Comparison of ENCODE assay signal across 11 cellular contexts in genomic region chr13:108859202-108860012, GRCh38.
DNase-seq lines count a peak whose midpoint lies in the region; ATAC-seq and TF ChIP-seq lines count a peak whose summit lies in the region.
"Had no signal": no experiment of that assay in that cellular context is flagged by ENCODE, and none has a peak within 500 bp of the region (broad histone marks: within the 10 kb centered on the region; RNA-seq: fewer than 3 reads in every experiment).

No MANE protein-coding gene starts in this region.

- H3K36me3 ChIP-seq in body of pancreas (replicated peaks in 1 of 2; ENCODE audit: insufficient read depth in 1 of 2, low read depth in 2 of 2) (no peaks in the 10 kb centered on the region), mesodermal cell (ENCODE audit: control insufficient read depth, insufficient read depth, low read length) (no peaks in the 10 kb centered on the region)

- H3K27me3 ChIP-seq in body of pancreas, result no peaks in the 10 kb centered on the region

- no peak overlapping the region; the same call in 1 of the 2 replicates for H3K4me3 ChIP-seq in AG10803 (ENCODE audit: low read length)
- H3K4me3 ChIP-seq in body of pancreas, result no peak overlapping the region
- H3K4me3 ChIP-seq in mesodermal cell (ENCODE audit: extremely low read depth, insufficient read depth, low read length, poor library complexity, severe bottlenecking), result no peak overlapping the region

- peak; percentile 70 for DNase-seq in AG10803 (ENCODE audit: low read depth)
- DNase-seq in HT-29 (ENCODE audit: low spot score), result peak; percentile 52
- DNase-seq in body of pancreas, result no peak
- no peak for DNase-seq in NK-92 treated with Interleukin-12 subunit alpha and Interleukin-12 subunit beta, amount 100 ng/mL, for 24 hours (lab: John Stamatoyannopoulos, UW)
- no peak for DNase-seq in ecto neural progenitor cell (ENCODE audit: low spot score)
- no peak for DNase-seq in activated effector memory CD4-positive, alpha-beta T cell treated with anti-CD3 and anti-CD28 coated beads, Interleukin-2, amount 50 U/mL, for 16 hours
- no peak for DNase-seq in inferior parietal cortex (ENCODE audit: extremely low spot score)
- DNase-seq: CD4-positive, alpha-beta memory T cell; effector CD8-positive, alpha-beta T cell; stimulated activated naive CD8-positive, alpha-beta T cell treated with anti-CD3 and anti-CD28 coated beads, Interleukin-15, amount 100 ng/mL, for 72 hours had no signal

- H3K4me1 ChIP-seq in body of pancreas, result peaks cover 7% of the 10 kb centered on the region
- H3K4me1 ChIP-seq in mesodermal cell (ENCODE audit: control insufficient read depth, insufficient read depth, low read length, poor library complexity, severe bottlenecking), result peaks cover 10% of the 10 kb centered on the region

- ATAC-seq in body of pancreas, result peak; percentile 42
- ATAC-seq: stimulated activated naive CD8-positive, alpha-beta T cell treated with anti-CD3 and anti-CD28 coated beads, Interleukin-15, amount 100 ng/mL, for 72 hours had no signal

- 14 to 17% methylated on average over 8 of the region's 8 CpGs for WGBS in body of pancreas, 2 donors
- WGBS in mesodermal cell (ENCODE audit: insufficient coverage in 2 of 2), 2 experiments, result 52 to 80% methylated on average over 2 of the region's 8 CpGs

- H3K9me3 ChIP-seq in body of pancreas (no peaks in the 10 kb centered on the region), mesodermal cell (ENCODE audit: control insufficient read depth, low read length) (no peaks in the 10 kb centered on the region)

- TF ChIP-seq CTCF in AG10803 (conservative IDR thresholded peaks at IDR 0.05; ENCODE audit: low read length), result no peak
- no peak for TF ChIP-seq CTCF in body of pancreas (IDR thresholded peaks at IDR 0.05)

- no peak for TF ChIP-seq POLR2A in body of pancreas (IDR thresholded peaks at IDR 0.05)

- peak overlapping the region in 2 of 4 donors; percentile 36 to 56 for H3K27ac ChIP-seq in body of pancreas
- peak overlapping the region; percentile 79 for H3K27ac ChIP-seq in mesodermal cell (ENCODE audit: low read depth, low read length, severe bottlenecking)

- intact Hi-C loops in body of pancreas (cut with DNase I), result no loop called here

Comparison
In these comparisons a context has a peak if more than half of its experiments do, and no peak if none do; other contexts are left out.
1. DNase-seq: peak in AG10803 (single experiment) and HT-29 (single experiment); none in body of pancreas (0 of 4), NK-92 treated with Interleukin-12 subunit alpha and Interleukin-12 subunit beta, amount 100 ng/mL, for 24 hours (single experiment), ecto neural progenitor cell (single experiment), activated effector memory CD4-positive, alpha-beta T cell treated with anti-CD3 and anti-CD28 coated beads, Interleukin-2, amount 50 U/mL, for 16 hours (single experiment) and inferior parietal cortex (single experiment).